ENCODE assay signal across 9 cellular contexts in the genomic region with DNA sequence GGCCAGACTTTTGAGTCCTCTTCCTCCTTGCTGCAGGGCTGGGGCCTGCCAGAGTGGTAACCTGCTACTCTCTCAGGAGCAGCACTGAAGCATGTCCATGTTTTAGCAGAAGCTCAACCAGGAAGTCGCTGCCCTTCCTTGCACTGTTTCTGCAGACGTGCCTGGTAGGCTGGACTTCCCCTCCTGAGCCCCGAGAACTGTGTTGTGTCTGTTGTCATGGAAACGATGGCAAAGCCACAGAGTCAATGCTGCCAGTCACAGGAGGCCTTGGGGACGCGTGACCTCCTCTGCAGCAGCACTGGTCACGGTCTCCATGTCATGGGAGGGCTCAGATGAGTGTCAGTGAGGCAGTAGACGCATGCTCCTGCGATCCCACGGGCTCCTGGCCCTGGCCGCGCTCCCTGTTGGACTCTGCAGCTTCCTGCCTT.
DNase-seq lines count a peak whose midpoint lies in the region; ATAC-seq and TF ChIP-seq lines count a peak whose summit lies in the region.
"Had no signal": no experiment of that assay in that cellular context is flagged by ENCODE, and none has a peak within 500 bp of the region (broad histone marks: within the 10 kb centered on the region; RNA-seq: fewer than 3 reads in every experiment).

No MANE protein-coding gene starts in this region.

- peak; percentile 100 for ATAC-seq in HG03378 (IDR thresholded peaks at IDR 0.05; ENCODE audit: unreplicated experiment)

- no peak for TF ChIP-seq CTCF in cardiac fibroblast (IDR thresholded peaks at IDR 0.05; ENCODE audit: low read depth, low read length)

- H3K4me3 ChIP-seq in cardiac fibroblast (replicated peaks in 1 of 2; ENCODE audit: low read depth in 2 of 2, low read length in 2 of 2), result no peak overlapping the region
- H3K4me3 ChIP-seq: HAP-1 had no signal

- DNase-seq in C1 segment of cervical spinal cord (lab: John Stamatoyannopoulos, UW) (peak in 11 of 14 donors; percentile 7 to 78 (median 48)), GM19240 (ENCODE audit: insufficient read length, low spot score) (peak; percentile 78), T-helper 9 cell (peak; percentile 31), cardiac fibroblast (ENCODE audit: low read depth in 2 of 2) (peak; percentile 88 to 92), kidney glomerular epithelial cell (lab: John Stamatoyannopoulos, UW) (peak; percentile 94), T1000 (lab: John Stamatoyannopoulos, UW) (no peak)
- DNase-seq in stimulated activated CD4-positive, alpha-beta T cell treated with anti-CD3 and anti-CD28 coated beads, Interleukin-1b, Interleukin-23, amount 100 ng/mL, for 48 hours, result peak; percentile 84
